In the genomic region with DNA sequence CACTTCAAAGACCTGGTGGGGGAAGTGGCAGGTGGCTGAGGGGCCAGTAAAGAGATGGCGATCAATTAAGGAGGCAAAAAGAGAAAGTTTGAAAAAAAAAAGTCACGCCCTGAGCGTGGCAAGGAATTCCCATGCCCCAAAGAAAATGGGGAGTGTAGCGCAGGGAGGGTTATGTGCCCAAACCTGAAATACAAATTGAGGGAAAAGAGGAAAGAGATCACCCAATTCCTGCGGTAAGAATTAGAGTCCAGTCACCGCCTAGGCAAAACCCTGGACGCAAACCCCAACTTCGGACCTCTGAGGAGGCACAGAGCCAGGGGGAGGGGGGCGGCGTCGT, we compare ENCODE assay signal across 8 cellular contexts. TPM values are rescaled to one million over a fixed set of nuclear protein-coding genes. Genes with fewer than 3 reads are reported as not detected.
DNase-seq lines count a peak whose midpoint lies in the region; ATAC-seq and TF ChIP-seq lines count a peak whose summit lies in the region.

No MANE protein-coding gene starts in this region.

- no peak for TF ChIP-seq RAD21 in liver (IDR thresholded peaks at IDR 0.05)

- H3K9ac ChIP-seq in liver (ENCODE audit: low read depth in 1 of 2, low read length in 2 of 2), result peak overlapping the region; percentile 28 to 41

- H3K36me3 Mint-ChIP-seq in activated naive CD4-positive, alpha-beta T cell treated with anti-CD3 and anti-CD28 coated beads, Interleukin-2, amount 50 U/mL, for 24 hours, result peaks cover 2% of the 10 kb centered on the region

- H3K4me1 ChIP-seq in liver (ENCODE audit: control insufficient read depth in 4 of 4, insufficient read depth in 4 of 4, low read length in 3 of 4) (peaks cover 0 to 6% (median 1%) of the 10 kb centered on the region in 4 donors), upper lobe of left lung (peaks cover 0 to 3% (median 0%) of the 10 kb centered on the region in 4 donors)

- H3K4me3 Mint-ChIP-seq in activated naive CD4-positive, alpha-beta T cell treated with anti-CD3 and anti-CD28 coated beads, Interleukin-2, amount 50 U/mL, for 24 hours, result no peak overlapping the region

- H3K4me3 ChIP-seq in liver (ENCODE audit: low read depth in 1 of 3, low read length in 3 of 3) (peak overlapping the region in 2 of 3 donors; percentile 67 to 69), upper lobe of left lung (peak overlapping the region; percentile 51 to 83 (median 60))

- peak overlapping the region; percentile 86 for H3K27ac Mint-ChIP-seq in activated naive CD4-positive, alpha-beta T cell treated with anti-CD3 and anti-CD28 coated beads, Interleukin-2, amount 50 U/mL, for 24 hours

- ATAC-seq in upper lobe of left lung (ENCODE audit: low FRiP score in 2 of 2), result no peak
- ATAC-seq in HG03354 (IDR thresholded peaks at IDR 0.05; ENCODE audit: poor library complexity, severe bottlenecking, unreplicated experiment), result no peak

- H3K9me3 ChIP-seq in liver (ENCODE audit: control insufficient read depth in 4 of 4, low read length in 3 of 4) (no peaks in the 10 kb centered on the region), upper lobe of left lung (no peaks in the 10 kb centered on the region)

- DNase-seq in activated naive CD4-positive, alpha-beta T cell treated with anti-CD3 and anti-CD28 coated beads, Interleukin-2, amount 50 U/mL, for 16 hours, result no peak
- DNase-seq in upper lobe of left lung, result no peak
- DNase-seq in NCI-H1694 treated with DMSO at 0.1 percent for 48 hours (lab: John Stamatoyannopoulos, UW), result no peak
- DNase-seq in NCI-H2227 treated with DMSO at 0.1 percent for 48 hours (lab: John Stamatoyannopoulos, UW), result no peak

- H3K27ac ChIP-seq in angular gyrus (ENCODE audit: low read depth, low read length), result peak overlapping the region; percentile 91
- H3K27ac ChIP-seq in liver (ENCODE audit: low read depth in 1 of 2, low read length in 2 of 2), result peak overlapping the region; percentile 85 to 94
- H3K27ac ChIP-seq in upper lobe of left lung, result peak overlapping the region in 3 of 4 donors; percentile 80 to 86 (median 85)

- H3K9me3 Mint-ChIP-seq in activated naive CD4-positive, alpha-beta T cell treated with anti-CD3 and anti-CD28 coated beads, Interleukin-2, amount 50 U/mL, for 24 hours, result no peaks in the 10 kb centered on the region

- H3K27me3 ChIP-seq in liver (ENCODE audit: control insufficient read depth in 4 of 4, insufficient read depth in 4 of 4, low read length in 3 of 4) (no peaks in the 10 kb centered on the region), upper lobe of left lung (no peaks in the 10 kb centered on the region)

- no peaks in the 10 kb centered on the region for H3K27me3 Mint-ChIP-seq in activated naive CD4-positive, alpha-beta T cell treated with anti-CD3 and anti-CD28 coated beads, Interleukin-2, amount 50 U/mL, for 24 hours

- WGBS in liver, result under 1% methylated on average over 11 of the region's 11 CpGs
- 0 to 19% methylated on average over 11 of the region's 11 CpGs for WGBS in upper lobe of left lung, 2 donors

- peaks cover 0 to 2% (median 0%) of the 10 kb centered on the region in 4 donors for H3K36me3 ChIP-seq in liver (ENCODE audit: control insufficient read depth in 4 of 4, insufficient read depth in 3 of 4, low read depth in 1 of 4, low read length in 3 of 4)
- H3K36me3 ChIP-seq in upper lobe of left lung, result no peaks in the 10 kb centered on the region

- no peak for TF ChIP-seq CTCF in liver (IDR thresholded peaks at IDR 0.05; ENCODE audit: low read depth, low read length, missing input control)
- no peak for TF ChIP-seq CTCF in upper lobe of left lung (IDR thresholded peaks at IDR 0.05)

- TF ChIP-seq EP300 in upper lobe of left lung (IDR thresholded peaks at IDR 0.05), result no peak

- TF ChIP-seq POLR2A in upper lobe of left lung (IDR thresholded peaks at IDR 0.05), result no peak

- H3K4me1 Mint-ChIP-seq in activated naive CD4-positive, alpha-beta T cell treated with anti-CD3 and anti-CD28 coated beads, Interleukin-2, amount 50 U/mL, for 24 hours, result peaks cover 6% of the 10 kb centered on the region

TF ChIP-seq in liver, 16 proteins besides CTCF, POLR2A, EP300 and RAD21:
- TF ChIP-seq GABPA (IDR thresholded peaks at IDR 0.05 in 1 of 2, conservative IDR thresholded peaks at IDR 0.05 in 1 of 2), result no peak
- TF ChIP-seq FOXA1 (IDR thresholded peaks at IDR 0.05), result no peak
- no peak for TF ChIP-seq REST (IDR thresholded peaks at IDR 0.05)
- TF ChIP-seq JUND (IDR thresholded peaks at IDR 0.05), result no peak
- TF ChIP-seq HNF4A (conservative IDR thresholded peaks at IDR 0.05), result no peak
- TF ChIP-seq HNF4G (IDR thresholded peaks at IDR 0.05), result no peak
- no peak for TF ChIP-seq NR2F2 (IDR thresholded peaks at IDR 0.05)
- TF ChIP-seq FOXA2 (IDR thresholded peaks at IDR 0.05), result no peak
- TF ChIP-seq RXRA (IDR thresholded peaks at IDR 0.05), result no peak
- TF ChIP-seq MAX (IDR thresholded peaks at IDR 0.05), result no peak
- no peak for TF ChIP-seq ZBTB33 (IDR thresholded peaks at IDR 0.05)
- no peak for TF ChIP-seq SP1 (IDR thresholded peaks at IDR 0.05)
- TF ChIP-seq ATF3 (IDR thresholded peaks at IDR 0.05), result no peak
- TF ChIP-seq TAF1 (conservative IDR thresholded peaks at IDR 0.05), result no peak
- TF ChIP-seq EGR1 (IDR thresholded peaks at IDR 0.05; ENCODE audit: low read depth in 2 of 2), result no peak
- TF ChIP-seq YY1 (IDR thresholded peaks at IDR 0.05), result no peak

RNA-seq across cellular contexts. Expression of gene ENOX2, which starts 0.6 kb away (rescaled TPM):
- total RNA-seq in liver (10 to 100 TPM in 1 of 2 donors, 1 to 10 TPM in 1; 6.8 to 11.5 TPM), upper lobe of left lung (10 to 100 TPM in 3 of 6 donors, 1 to 10 TPM in 3; 7.3 to 14.8 (median 9.6) TPM)
- polyA plus RNA-seq in liver, result 1 to 10 TPM; 5.0 to 6.2 TPM
